Comparison of ENCODE assay signal across 2 cellular contexts in genomic region chr4:48504352-48504751, GRCh38.
TF ChIP-seq lines count a peak whose summit lies in the region.

No MANE protein-coding gene starts in this region.

TF ChIP-seq in A549, 52 proteins besides CTCF, POLR2A, EP300 and RAD21:
- peak; percentile 70 for TF ChIP-seq MAFK (IDR thresholded peaks at IDR 0.05; ENCODE audit: partially characterized antibody)
- TF ChIP-seq GATA3 (IDR thresholded peaks at IDR 0.05; ENCODE audit: borderline replicate concordance) = no peak

TF ChIP-seq in K562, 482 proteins besides CTCF, POLR2A, EP300 and RAD21:
- no peak for TF ChIP-seq MECOM (CRISPR knock-in tag; IDR thresholded peaks at IDR 0.05)
- peak in 1 of 2 experiments; percentile 73; a peak in 1 of 4 replicates for TF ChIP-seq RCOR1 (IDR thresholded peaks at IDR 0.05; ENCODE audit: borderline replicate concordance in 1 of 2, low read depth in 2 of 2, low read length in 2 of 2)
- TF ChIP-seq HDAC2 (IDR thresholded peaks at IDR 0.05) = 0 out of 2 replicates have a peak, but pooled peaks have one; percentile 32
- peak; percentile 20; the same call in 1 of the 2 replicates for TF ChIP-seq NCOR1 (IDR thresholded peaks at IDR 0.05)
- TF ChIP-seq NFE2 (IDR thresholded peaks at IDR 0.05; ENCODE audit: low read depth) = peak; percentile 95
- TF ChIP-seq MAFF (IDR thresholded peaks at IDR 0.05; ENCODE audit: low read length) = peak; percentile 88
- no peak for TF ChIP-seq ZNF696 (CRISPR knock-in tag; conservative IDR thresholded peaks at IDR 0.05)
- peak; percentile 79 for TF ChIP-seq SMARCA4 (IDR thresholded peaks at IDR 0.05)
- TF ChIP-seq FOXP4 (CRISPR knock-in tag; IDR thresholded peaks at IDR 0.05; ENCODE audit: borderline replicate concordance) = no peak
- TF ChIP-seq MAFK (IDR thresholded peaks at IDR 0.05; ENCODE audit: low read length) = peak; percentile 82
- peak; percentile 98 for TF ChIP-seq ZNF316 (IDR thresholded peaks at IDR 0.05)
- TF ChIP-seq DPF2 (IDR thresholded peaks at IDR 0.05) = peak; percentile 72
- TF ChIP-seq ARID1B (IDR thresholded peaks at IDR 0.05) = peak; percentile 73
- TF ChIP-seq NR2C2 (CRISPR knock-in tag; IDR thresholded peaks at IDR 0.05) = no peak
- TF ChIP-seq NR2C2 (tag; IDR thresholded peaks at IDR 0.05) = 0 out of 2 replicates have a peak, but pooled peaks have one; percentile 21
- no peak for TF ChIP-seq PHB (CRISPR knock-in tag; IDR thresholded peaks at IDR 0.05)
- TF ChIP-seq SMARCE1 (IDR thresholded peaks at IDR 0.05) = peak; percentile 66
- peak; percentile 81 for TF ChIP-seq NFE2L1 (tag; IDR thresholded peaks at IDR 0.05; ENCODE audit: borderline replicate concordance, low read depth)
- peak; percentile 95 for TF ChIP-seq C11orf30 (IDR thresholded peaks at IDR 0.05; ENCODE audit: low read depth)
- peak in 1 of 2 experiments; percentile 72; a peak in 2 of 4 replicates for TF ChIP-seq FOXA3 (CRISPR knock-in tag; conservative IDR thresholded peaks at IDR 0.05 in 1 of 2, IDR thresholded peaks at IDR 0.05 in 1 of 2)
- TF ChIP-seq BACH1 (tag; IDR thresholded peaks at IDR 0.05) = peak; percentile 63; the same call in 1 of the 2 replicates
- TF ChIP-seq FOXJ2 (tag; IDR thresholded peaks at IDR 0.05) = no peak
- TF ChIP-seq MAFG (tag; conservative IDR thresholded peaks at IDR 0.05) = peak; percentile 97
- TF ChIP-seq RBM17 (IDR thresholded peaks at IDR 0.05; ENCODE audit: borderline replicate concordance, low read depth, low read length) = no peak
- no peak for TF ChIP-seq NR2C1 (IDR thresholded peaks at IDR 0.05)
- 0 out of 2 replicates have a peak, but pooled peaks have one; percentile 13 for TF ChIP-seq NR2C1 (tag; IDR thresholded peaks at IDR 0.05)
- peak; percentile 47 to 48; a peak in 2 of 4 replicates for TF ChIP-seq KDM1A (IDR thresholded peaks at IDR 0.05)
- peak; percentile 56; the same call in 1 of the 2 replicates for TF ChIP-seq GATAD2B (IDR thresholded peaks at IDR 0.05; ENCODE audit: borderline replicate concordance)
- TF ChIP-seq ZNF592 (IDR thresholded peaks at IDR 0.05) = peak; percentile 70
- 0 out of 2 replicates have a peak, but pooled peaks have one; percentile 14 for TF ChIP-seq NBN (IDR thresholded peaks at IDR 0.05; ENCODE audit: low read depth)
